In the genomic region with DNA sequence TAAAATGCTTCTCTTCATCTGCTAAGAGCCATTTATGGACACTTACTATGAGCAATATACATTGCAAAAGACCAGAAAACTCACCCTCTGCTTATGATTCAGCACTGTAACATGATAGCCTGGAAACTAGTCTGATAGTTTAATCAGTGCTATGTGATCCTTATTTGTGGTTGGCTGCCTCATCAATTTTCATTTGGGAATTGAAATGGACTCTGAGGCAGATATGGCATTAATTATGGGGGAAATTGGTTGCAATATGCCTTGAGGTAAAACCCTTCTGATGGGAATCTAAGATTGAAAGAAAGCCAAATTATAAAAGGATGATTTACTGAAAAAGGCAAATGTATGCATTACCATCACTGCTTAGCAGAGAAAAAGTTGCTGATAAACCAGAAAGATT, we compare ENCODE assay signal across 15 cellular contexts. TPM values are rescaled to one million over a fixed set of nuclear protein-coding genes. Genes with fewer than 3 reads are reported as not detected.
DNase-seq lines count a peak whose midpoint lies in the region; ATAC-seq and TF ChIP-seq lines count a peak whose summit lies in the region.
"Had no signal": no experiment of that assay in that cellular context is flagged by ENCODE, and none has a peak within 500 bp of the region (broad histone marks: within the 10 kb centered on the region; RNA-seq: fewer than 3 reads in every experiment).

No MANE protein-coding gene starts in this region.

- H3K4me1 ChIP-seq in osteoblast (ENCODE audit: insufficient read depth, low read length) = peaks cover 24% of the 10 kb centered on the region
- H3K4me1 ChIP-seq: gastrocnemius medialis, neural progenitor cell, Peyer's patch had no signal

- no peaks in the 10 kb centered on the region for H3K9me3 ChIP-seq in osteoblast (ENCODE audit: low read depth, low read length)
- H3K9me3 ChIP-seq: gastrocnemius medialis, left ventricle myocardium inferior, Peyer's patch had no signal

- TF ChIP-seq CTCF in astrocyte of the spinal cord (IDR thresholded peaks at IDR 0.05; ENCODE audit: low read depth, low read length) (no peak), osteoblast (IDR thresholded peaks at IDR 0.05; ENCODE audit: extremely low read depth, low read depth, low read length) (no peak)

- H3K27me3 ChIP-seq in osteoblast (ENCODE audit: insufficient read depth, low read length) = no peaks in the 10 kb centered on the region
- H3K27me3 ChIP-seq: gastrocnemius medialis, neural progenitor cell, Peyer's patch had no signal

- peak overlapping the region; percentile 35 for H3K27ac ChIP-seq in osteoblast (ENCODE audit: low read depth, low read length)
- H3K27ac ChIP-seq: gastrocnemius medialis, left ventricle myocardium inferior, neural progenitor cell, Peyer's patch had no signal

- no peaks in the 10 kb centered on the region for H3K79me2 ChIP-seq in osteoblast (ENCODE audit: insufficient read depth, low read length)

- no peaks in the 10 kb centered on the region for H3K36me3 ChIP-seq in osteoblast (ENCODE audit: insufficient read depth, low read length)
- H3K36me3 ChIP-seq: gastrocnemius medialis, left ventricle myocardium inferior, neural progenitor cell, Peyer's patch had no signal

- DNase-seq in DMS79 treated with DMSO at 0.1 percent for 48 hours (lab: John Stamatoyannopoulos, UW) (peak; percentile 85), NCI-H146 treated with DMSO at 0.1 percent for 48 hours (lab: John Stamatoyannopoulos, UW; ENCODE audit: unreplicated experiment) (peak; percentile 46), astrocyte of the spinal cord (ENCODE audit: low read depth, low spot score) (peak; percentile 87), osteoblast (ENCODE audit: insufficient read length, low spot score, missing footprints) (peak; percentile 65), NCI-H128 (lab: John Stamatoyannopoulos, UW; ENCODE audit: unreplicated experiment) (no peak), SKM-1 (lab: John Stamatoyannopoulos, UW; ENCODE audit: unreplicated experiment) (no peak)
- no peak for DNase-seq in stimulated activated CD4-positive, alpha-beta T cell treated with anti-CD3 and anti-CD28 coated beads, Interleukin-4, amount 100 ng/mL, for 1 hour
- DNase-seq: activated T-cell treated with anti-CD3 and anti-CD28 coated beads for 4 hours, gastrocnemius medialis, left ventricle myocardium inferior, NCI-H187 treated with DMSO at 0.1 percent for 48 hours, Peyer's patch had no signal

- no peak overlapping the region for H3K4me3 ChIP-seq in astrocyte of the spinal cord (ENCODE audit: low read depth, low read length)
- no peak overlapping the region for H3K4me3 ChIP-seq in osteoblast (ENCODE audit: insufficient read depth, low read length)
- H3K4me3 ChIP-seq: gastrocnemius medialis, left ventricle myocardium inferior, neural progenitor cell, Peyer's patch had no signal

- H3K4me2 ChIP-seq in osteoblast (ENCODE audit: insufficient read depth, low read length) = peak overlapping the region; percentile 28
- H3K4me2 ChIP-seq: neural progenitor cell had no signal

- no peak overlapping the region for H2AFZ ChIP-seq in osteoblast (ENCODE audit: low read length)
- H2AFZ ChIP-seq: neural progenitor cell had no signal

- in situ Hi-C loops in astrocyte of the spinal cord (cut with HindIII; ENCODE audit: low sequenced_read_pairs) = no loop called here

- ATAC-seq in HG02840 (IDR thresholded peaks at IDR 0.05; ENCODE audit: low FRiP score, unreplicated experiment) = no peak
- ATAC-seq: gastrocnemius medialis; stimulated activated effector memory CD8-positive, alpha-beta T cell treated with anti-CD3 and anti-CD28 coated beads, Interleukin-12 subunit alpha, Interleukin-12 subunit beta, amount 100 ng/mL, for 72 hours had no signal

- no peaks in the 10 kb centered on the region for H4K20me1 ChIP-seq in osteoblast (ENCODE audit: insufficient read depth, low read length)

RNA-seq across cellular contexts. Expression of a gene that starts 33.5 kb away (rescaled TPM):
- total RNA-seq in osteoblast = under 0.01 TPM in 1 of 2 replicates, not detected in the other
- total RNA-seq: gastrocnemius medialis had no signal

Comparison
In these comparisons a context has a peak if more than half of its experiments do, and no peak if none do; other contexts are left out.
1. DNase-seq: peak in DMS79 treated with DMSO at 0.1 percent for 48 hours (single experiment), NCI-H146 treated with DMSO at 0.1 percent for 48 hours (single experiment), astrocyte of the spinal cord (single experiment) and osteoblast (single experiment); none in stimulated activated CD4-positive, alpha-beta T cell treated with anti-CD3 and anti-CD28 coated beads, Interleukin-4, amount 100 ng/mL, for 1 hour (single experiment), NCI-H128 (single experiment) and SKM-1 (single experiment).